1 cellular context compared by ENCODE assay signal in genomic region chr6:40656772-40657171, GRCh38.
TF ChIP-seq lines count a peak whose summit lies in the region.

No MANE protein-coding gene starts in this region.

TF ChIP-seq in HEK293, 187 proteins besides CTCF, POLR2A, EP300 and RAD21 (continued from another document):
- TF ChIP-seq ZFP37 (tag by site-specific recombination; IDR thresholded peaks at IDR 0.05) (0 out of 2 replicates have a peak, but pooled peaks have one; percentile 33), ZNF426 (tag by site-specific recombination; IDR thresholded peaks at IDR 0.05) (peak; percentile 75), ZNF140 (tag by site-specific recombination; IDR thresholded peaks at IDR 0.05) (peak; percentile 85), ZNF558 (tag by site-specific recombination; IDR thresholded peaks at IDR 0.05) (0 out of 2 replicates have a peak, but pooled peaks have one; percentile 54), ZBTB21 (tag by site-specific recombination; IDR thresholded peaks at IDR 0.05) (peak; percentile 52; the same call in 1 of the 2 replicates), ZBTB11 (tag by site-specific recombination; conservative IDR thresholded peaks at IDR 0.05; ENCODE audit: low read depth) (peak; percentile 71), ZNF510 (tag by site-specific recombination; IDR thresholded peaks at IDR 0.05; ENCODE audit: insufficient replicate concordance) (peak; percentile 40), ZBTB8A (tag by site-specific recombination; IDR thresholded peaks at IDR 0.05) (peak; percentile 77), GLI2 (tag by site-specific recombination; IDR thresholded peaks at IDR 0.05; ENCODE audit: borderline replicate concordance, low read depth) (peak; percentile 42; the same call in 1 of the 2 replicates), ZNF560 (tag by site-specific recombination; IDR thresholded peaks at IDR 0.05; ENCODE audit: borderline replicate concordance) (peak; percentile 72; the same call in 1 of the 2 replicates), ZNF202 (tag by site-specific recombination; IDR thresholded peaks at IDR 0.05; ENCODE audit: borderline replicate concordance) (peak; percentile 72; the same call in 1 of the 2 replicates), ZNF19 (tag by site-specific recombination; IDR thresholded peaks at IDR 0.05; ENCODE audit: low read depth) (0 out of 2 replicates have a peak, but pooled peaks have one; percentile 35), ZNF433 (tag by site-specific recombination; IDR thresholded peaks at IDR 0.05; ENCODE audit: low read depth) (peak; percentile 47; the same call in 1 of the 2 replicates), ZNF223 (tag by site-specific recombination; IDR thresholded peaks at IDR 0.05) (0 out of 2 replicates have a peak, but pooled peaks have one; percentile 25)
